In the genomic region with DNA sequence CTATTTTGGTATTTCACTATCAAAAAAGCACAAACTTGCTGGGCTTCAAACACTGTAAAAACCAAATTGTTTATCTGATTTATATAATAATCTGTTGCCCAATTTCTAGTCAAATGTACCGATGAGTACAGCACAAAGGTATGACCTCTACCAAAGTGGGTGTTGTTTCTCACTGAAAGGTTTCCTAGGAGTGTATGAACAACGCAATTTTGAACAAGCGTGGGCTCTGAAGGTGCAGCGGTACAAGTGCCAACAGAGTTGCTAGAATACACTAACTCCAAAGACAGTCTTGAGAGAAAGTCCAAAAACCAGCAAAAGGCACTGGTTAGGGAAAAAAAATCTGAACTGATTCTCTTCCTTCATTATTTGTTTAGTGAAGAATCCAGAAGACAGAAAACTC, we compare ENCODE assay signal across 27 cellular contexts.
"Had no signal": no experiment of that assay in that cellular context is flagged by ENCODE, and none has a peak within 500 bp of the region (broad histone marks: within the 10 kb centered on the region; RNA-seq: fewer than 3 reads in every experiment).

No MANE protein-coding gene starts in this region.

- ATAC-seq: lower lobe of right lung; natural killer cell treated with Interleukin-12 subunit alpha and Interleukin-12 subunit beta and Interleukin-15 and Interleukin-18, amount 100 ng/mL, for 72 hours; sciatic nerve; stimulated activated effector memory CD8-positive, alpha-beta T cell treated with anti-CD3 and anti-CD28 coated beads, Interleukin-12 subunit alpha, Interleukin-12 subunit beta, amount 100 ng/mL, for 72 hours had no signal

- H3K4me3 ChIP-seq: dorsolateral prefrontal cortex, esophagus muscularis mucosa, heart right ventricle, left ventricle myocardium inferior, lower lobe of right lung, pancreas, smooth muscle cell, stomach, testis, tibial nerve, upper lobe of left lung had no signal

- DNase-seq: dorsolateral prefrontal cortex; effector CD4-positive, alpha-beta T cell; endodermal cell; glutamatergic neuron; hippocampal formation; left cardiac atrium; left ventricle myocardium inferior; lower lobe of right lung; naive B cell; pancreas; stimulated activated CD4-positive, alpha-beta T cell treated with anti-CD3 and anti-CD28 coated beads, Interleukin-12 subunit alpha, Interleukin-12 subunit beta, amount 100 ng/mL, for 4 hours; stimulated activated CD4-positive, alpha-beta T cell treated with anti-CD3 and anti-CD28 coated beads, Interleukin-1b, Interleukin-23, amount 100 ng/mL, for 48 hours; stimulated activated CD4-positive, alpha-beta T cell treated with anti-CD3 and anti-CD28 coated beads, Interleukin-4, amount 100 ng/mL, for 1 hour; stimulated activated naive CD4-positive, alpha-beta T cell treated with Interleukin-2 at 50 U/mL for 16 hours; stomach; upper lobe of left lung had no signal

- H3K9me3 ChIP-seq: esophagus muscularis mucosa, heart right ventricle, left ventricle myocardium inferior, lower lobe of right lung, neutrophil, pancreas, stomach, testis, tibial nerve, upper lobe of left lung had no signal

- H3K36me3 ChIP-seq: esophagus muscularis mucosa, heart right ventricle, left ventricle myocardium inferior, lower lobe of right lung, neutrophil, pancreas, stomach had no signal

- H3K4me2 ChIP-seq: smooth muscle cell had no signal

- FAIRE-seq: colon, urothelium cell line had no signal

- H3K27ac ChIP-seq: dorsolateral prefrontal cortex, esophagus muscularis mucosa, left ventricle myocardium inferior, lower lobe of right lung, neutrophil, pancreas, stomach, testis, tibial nerve, upper lobe of left lung had no signal

- H3K27me3 ChIP-seq: dorsolateral prefrontal cortex, esophagus muscularis mucosa, heart right ventricle, neutrophil, pancreas, stomach, testis, tibial nerve, upper lobe of left lung had no signal

- H3K4me1 ChIP-seq: lower lobe of right lung, upper lobe of left lung had no signal
